ENCODE assay signal across 1 cellular context in the genomic region with DNA sequence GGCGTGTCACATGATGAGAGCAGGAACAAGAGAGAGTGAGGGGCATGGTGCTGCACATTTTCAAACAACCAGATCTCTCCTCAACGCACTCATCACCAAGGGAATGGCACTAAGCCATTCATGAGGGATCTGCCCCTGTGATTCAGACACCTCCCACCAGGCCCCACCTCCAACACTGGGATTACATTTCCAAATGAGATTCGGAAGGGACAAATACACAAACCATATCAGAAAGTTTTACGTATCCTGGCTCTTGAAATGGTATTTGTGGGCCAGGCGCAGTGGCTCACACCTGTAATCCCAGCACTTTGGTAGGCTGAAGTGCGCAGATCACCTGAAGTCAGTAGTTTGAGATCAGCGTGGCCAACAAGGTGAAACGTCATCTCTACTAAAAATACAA.
TF ChIP-seq lines count a peak whose summit lies in the region.

No MANE protein-coding gene starts in this region.

TF ChIP-seq in H1, 55 proteins besides CTCF, POLR2A, EP300 and RAD21 (continued from another document):
- TF ChIP-seq FOSL1 (IDR thresholded peaks at IDR 0.05; ENCODE audit: insufficient read depth, low read depth, low read length) (no peak), POU5F1 (IDR thresholded peaks at IDR 0.05; ENCODE audit: low read depth, low read length) (no peak), E2F6 (IDR thresholded peaks at IDR 0.05) (no peak), RFX5 (IDR thresholded peaks at IDR 0.05; ENCODE audit: borderline replicate concordance, low read depth, low read length) (no peak), BACH1 (IDR thresholded peaks at IDR 0.05; ENCODE audit: low read length) (no peak), SIX5 (IDR thresholded peaks at IDR 0.05; ENCODE audit: low read depth, low read length) (no peak), EGR1 (IDR thresholded peaks at IDR 0.05; ENCODE audit: borderline replicate concordance, low read depth, low read length) (no peak), PHF8 (conservative IDR thresholded peaks at IDR 0.05; ENCODE audit: low read depth, low read length) (no peak), TCF12 (IDR thresholded peaks at IDR 0.05; ENCODE audit: low read depth, low read length) (no peak), BRCA1 (IDR thresholded peaks at IDR 0.05; ENCODE audit: low read depth, low read length) (no peak), CBX8 (IDR thresholded peaks at IDR 0.05; ENCODE audit: borderline replicate concordance, low read depth, low read length) (no peak), SP1 (IDR thresholded peaks at IDR 0.05; ENCODE audit: low read depth, low read length) (no peak), ASH2L (IDR thresholded peaks at IDR 0.05; ENCODE audit: low read length) (no peak)
